ENCODE assay signal across 21 cellular contexts in the genomic region with DNA sequence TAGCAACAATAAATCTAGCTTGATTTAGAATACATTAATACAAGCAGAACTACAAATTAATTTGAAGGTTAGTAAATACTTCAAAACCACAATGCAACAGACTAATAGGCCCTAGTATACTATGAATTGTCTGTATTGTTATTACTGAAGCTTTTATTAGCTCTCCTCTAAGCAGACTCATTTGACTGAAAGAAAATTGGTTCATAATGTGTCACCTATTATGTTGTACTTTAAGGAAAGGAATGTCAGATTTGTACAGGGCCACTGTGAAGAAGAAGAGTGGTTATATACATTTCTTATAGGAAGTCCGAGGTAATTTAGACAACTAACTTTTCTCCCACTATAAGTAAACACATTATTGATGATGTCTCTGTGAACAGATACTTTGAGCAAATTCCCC.
"Had no signal": no experiment of that assay in that cellular context is flagged by ENCODE, and none has a peak within 500 bp of the region (broad histone marks: within the 10 kb centered on the region; RNA-seq: fewer than 3 reads in every experiment).

No MANE protein-coding gene starts in this region.

- DNase-seq: activated CD4-positive, alpha-beta T cell treated with anti-CD3 and anti-CD28 coated beads, Interleukin-2, amount 10 ng/mL, durations not matched to agents 24 days and 14 days; activated CD4-positive, alpha-beta T cell treated with anti-CD3 and anti-CD28 coated beads, Interleukin-2, amount 50 U/mL, for 4 hours; activated CD8-positive, alpha-beta T cell treated with anti-CD3 and anti-CD28 coated beads for 36 hours; activated gamma-delta T cell; activated naive CD4-positive, alpha-beta T cell treated with Interleukin-2 at 50 U/mL for 16 hours; activated naive CD8-positive, alpha-beta T cell treated with anti-CD3 and anti-CD28 coated beads, Interleukin-2, amount 10 ng/mL, durations not matched to agents 7 days and 5 days; activated T-cell treated with anti-CD3 and anti-CD28 coated beads, Interleukin-2, amount 50 U/mL, for 1 hour; activated T-cell treated with anti-CD3 and anti-CD28 coated beads, Interleukin-2, amount 50 U/mL, for 72 hours; amygdala; NCI-H146; NCI-H187; NCI-H2029 treated with DMSO at 0.1 percent for 48 hours; NCI-H345; NCI-H524 treated with DMSO at 0.1 percent for 48 hours; NCI-H748 treated with DMSO at 0.1 percent for 48 hours; NK-92 treated with Interleukin-12 subunit alpha and Interleukin-12 subunit beta, amount 100 ng/mL, for 24 hours; PC-3; Peyer's patch; RPMI8226; SHP77 treated with DMSO at 0.1 percent for 48 hours; SK-N-SH had no signal
